ENCODE assay signal across 1 cellular context in genomic region chr9:128115187-128116103, GRCh38.
A peak's percentile ranks its signal among the peaks of the same experiment; 100 is the strongest.
TF ChIP-seq lines count a peak whose summit lies in the region.

No MANE protein-coding gene starts in this region.

TF ChIP-seq in HepG2, 621 proteins besides CTCF, POLR2A, EP300 and RAD21 (continued from another document and continues in another):
- TF ChIP-seq TFE3 (CRISPR knock-in tag; IDR thresholded peaks at IDR 0.05) (peak; percentile 92), ZHX1 (CRISPR knock-in tag; IDR thresholded peaks at IDR 0.05; ENCODE audit: low read depth) (peak; percentile 57; the same call in 1 of the 2 replicates), AHDC1 (CRISPR knock-in tag; IDR thresholded peaks at IDR 0.05; ENCODE audit: borderline replicate concordance) (peak; percentile 88), STAG1 (CRISPR knock-in tag; IDR thresholded peaks at IDR 0.05) (peak; percentile 26; the same call in 1 of the 2 replicates), ZBTB4 (CRISPR knock-in tag; IDR thresholded peaks at IDR 0.05; ENCODE audit: borderline replicate concordance) (peak; percentile 75; the same call in 1 of the 2 replicates), ZNF263 (CRISPR knock-in tag; IDR thresholded peaks at IDR 0.05) (peak; percentile 43), U2AF1 (optimal IDR thresholded peaks at IDR 0.05; ENCODE audit: low read depth, low read length) (peak; percentile 15), ZNF407 (CRISPR knock-in tag; IDR thresholded peaks at IDR 0.05; ENCODE audit: not compliant biosample characterization) (no peak), RAD51 (IDR thresholded peaks at IDR 0.05; ENCODE audit: borderline replicate concordance) (peak; percentile 91; the same call in 1 of the 2 replicates), RNF2 (conservative IDR thresholded peaks at IDR 0.05; ENCODE audit: low read depth) (peak; percentile 65; the same call in 1 of the 2 replicates), ZNF792 (CRISPR knock-in tag; IDR thresholded peaks at IDR 0.05) (peak; percentile 77; the same call in 1 of the 2 replicates), AGO1 (IDR thresholded peaks at IDR 0.05; ENCODE audit: low read depth, low read length, poor library complexity, severe bottlenecking) (no peak), THAP8 (CRISPR knock-in tag; IDR thresholded peaks at IDR 0.05; ENCODE audit: borderline replicate concordance) (no peak), ZNF142 (CRISPR knock-in tag; IDR thresholded peaks at IDR 0.05) (peak; percentile 90), ZFP36L2 (CRISPR knock-in tag; IDR thresholded peaks at IDR 0.05) (0 out of 2 replicates have a peak, but pooled peaks have one; percentile 32), RORA (CRISPR knock-in tag; IDR thresholded peaks at IDR 0.05) (no peak)
